Comparison of ENCODE assay signal across 25 cellular contexts in the genomic region with DNA sequence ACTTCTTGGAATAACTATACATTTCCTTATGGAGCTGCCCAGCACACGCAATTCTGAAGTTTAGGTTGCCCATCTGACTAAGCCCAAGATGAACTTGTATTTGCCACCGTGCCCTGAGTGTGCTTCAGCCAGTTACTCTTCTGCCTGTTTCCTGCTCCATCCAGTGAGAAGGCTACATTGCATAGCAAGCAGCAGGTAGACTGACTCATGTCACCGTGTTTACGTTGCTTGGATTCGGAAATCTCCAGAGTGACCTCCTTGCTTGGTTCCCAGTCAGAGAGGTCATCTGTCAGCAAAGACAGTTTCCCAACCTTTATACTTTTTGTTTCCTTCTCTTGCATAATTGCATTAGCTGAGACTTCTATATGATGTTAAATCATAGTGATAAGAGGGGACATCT. TPM values are rescaled to one million over a fixed set of nuclear protein-coding genes. Genes with fewer than 3 reads are reported as not detected.
DNase-seq lines count a peak whose midpoint lies in the region; ATAC-seq and TF ChIP-seq lines count a peak whose summit lies in the region.
"Had no signal": no experiment of that assay in that cellular context is flagged by ENCODE, and none has a peak within 500 bp of the region (broad histone marks: within the 10 kb centered on the region; RNA-seq: fewer than 3 reads in every experiment).

No MANE protein-coding gene starts in this region.

- H2AK5ac ChIP-seq in IMR-90 (ENCODE audit: low read depth, low read length), result no peak overlapping the region

- H3K4me3 Mint-ChIP-seq in endothelial cell (ENCODE audit: unreplicated experiment), result no peak overlapping the region
- no peak overlapping the region for H3K4me3 Mint-ChIP-seq in natural killer cell treated with Interleukin-12 subunit alpha and Interleukin-12 subunit beta and Interleukin-15 and Interleukin-18, amount 100 ng/mL, for 72 hours
- H3K4me3 Mint-ChIP-seq in activated CD4-positive, alpha-beta memory T cell treated with anti-CD3 and anti-CD28 coated beads, Interleukin-2, amount 10 ng/mL, durations not matched to agents 7 days and 5 days, result no peak overlapping the region
- H3K4me3 Mint-ChIP-seq: activated naive CD4-positive, alpha-beta T cell treated with anti-CD3 and anti-CD28 coated beads, Interleukin-2, amount 10 ng/mL, durations not matched to agents 7 days and 5 days; dendritic cell treated with granulocyte-macrophage colony-stimulating factor and Interleukin-4, amounts not matched to agents 40 ng/mL and 50 ng/mL, for 4 days; H9 had no signal

- H3K27ac Mint-ChIP-seq in endothelial cell (ENCODE audit: unreplicated experiment), result peak overlapping the region; percentile 26
- peak overlapping the region; percentile 34 to 72 for H3K27ac Mint-ChIP-seq in natural killer cell treated with Interleukin-12 subunit alpha and Interleukin-12 subunit beta and Interleukin-15 and Interleukin-18, amount 100 ng/mL, for 72 hours
- no peak overlapping the region for H3K27ac Mint-ChIP-seq in activated CD4-positive, alpha-beta memory T cell treated with anti-CD3 and anti-CD28 coated beads, Interleukin-2, amount 10 ng/mL, durations not matched to agents 7 days and 5 days
- H3K27ac Mint-ChIP-seq: activated naive CD4-positive, alpha-beta T cell treated with anti-CD3 and anti-CD28 coated beads, Interleukin-2, amount 10 ng/mL, durations not matched to agents 7 days and 5 days; H9 had no signal

- no peak overlapping the region for H4K5ac ChIP-seq in IMR-90 (ENCODE audit: low read depth, low read length)

- in situ Hi-C loops in IMR-90 (cut with MboI; ENCODE audit: low sequenced_read_pairs), result no loop called here

- CTCF ChIA-PET in IMR-90 (lab: Yijun Ruan, JAX), result interaction anchor here (0.7 kb wide), 1 partner anchor 14 kb away, joined by 3 read pairs; no protein-coding TSS in a partner anchor
- CTCF ChIA-PET in activated CD4-positive, alpha-beta memory T cell treated with anti-CD3 and anti-CD28 coated beads, Interleukin-2, amount 10 ng/mL, durations not matched to agents 7 days and 5 days (lab: Charles Lee), result no interaction called here

- H3K4me2 ChIP-seq in IMR-90 (ENCODE audit: low read depth, low read length), result no peak overlapping the region

- peaks cover 34% of the 10 kb centered on the region for H4K20me1 ChIP-seq in IMR-90 (ENCODE audit: insufficient read depth, low read length)

- no peak overlapping the region for H2BK20ac ChIP-seq in IMR-90 (ENCODE audit: low read depth, low read length)

- H3K4me1 ChIP-seq in IMR-90 (ENCODE audit: control insufficient read depth, insufficient read depth, low read length), result peaks cover 1% of the 10 kb centered on the region
- H3K4me1 ChIP-seq: BE2C, suprapubic skin, uterus had no signal

- H3K4me3 ChIP-seq in IMR-90 (ENCODE audit: insufficient read depth, low read depth, low read length), result no peak overlapping the region
- H3K4me3 ChIP-seq: skin epidermis, suprapubic skin, uterus had no signal

- no peak overlapping the region for H4K8ac ChIP-seq in IMR-90 (ENCODE audit: low read depth in 2 of 2, low read length in 2 of 2)

- peak; percentile 6 for DNase-seq in activated T-cell treated with anti-CD3 and anti-CD28 coated beads, Interleukin-2, amount 50 U/mL, for 1 hour
- no peak for DNase-seq in activated T-cell treated with anti-CD3 and anti-CD28 coated beads for 4 hours
- no peak for DNase-seq in IMR-90
- no peak for DNase-seq in endothelial cell (ENCODE audit: low spot score)
- no peak for DNase-seq in natural killer cell treated with Interleukin-12 subunit alpha and Interleukin-12 subunit beta and Interleukin-15 and Interleukin-18, amount 100 ng/mL, for 72 hours (ENCODE audit: low spot score)
- no peak for DNase-seq in activated CD4-positive, alpha-beta memory T cell treated with anti-CD3 and anti-CD28 coated beads, Interleukin-2, amount 10 ng/mL, durations not matched to agents 7 days and 5 days
- DNase-seq: activated CD4-positive, alpha-beta T cell treated with anti-CD3 and anti-CD28 coated beads, Interleukin-2, amount 50 U/mL, for 48 hours; activated naive CD4-positive, alpha-beta T cell treated with anti-CD3 and anti-CD28 coated beads, Interleukin-2, amount 10 ng/mL, durations not matched to agents 7 days and 5 days; BE2C; H9; kidney glomerular epithelial cell; NCI-H1092 treated with DMSO at 0.1 percent for 48 hours; NCI-H1930; NCI-H2227 treated with DMSO at 0.1 percent for 48 hours; NCI-H774; occipital lobe; stimulated activated CD4-positive, alpha-beta T cell treated with anti-CD3 and anti-CD28 coated beads, Interleukin-1b, Interleukin-23, amount 100 ng/mL, for 48 hours; uterus had no signal

- H3K36me3 ChIP-seq in IMR-90 (ENCODE audit: control insufficient read depth, insufficient read depth, low read length), result peaks cover 6% of the 10 kb centered on the region; the same call in 1 of the 2 replicates
- H3K36me3 ChIP-seq: BE2C, uterus had no signal

- H2AK9ac ChIP-seq in IMR-90 (replicated peaks; ENCODE audit: low read depth, low read length, poor library complexity), result no peak overlapping the region

- no peak overlapping the region for H3K27ac ChIP-seq in IMR-90 (ENCODE audit: insufficient read depth, low read length)
- H3K27ac ChIP-seq: HL-60, skin epidermis, suprapubic skin, uterus had no signal

- H3K27me3 Mint-ChIP-seq in endothelial cell (ENCODE audit: unreplicated experiment), result no peaks in the 10 kb centered on the region
- H3K27me3 Mint-ChIP-seq in natural killer cell treated with Interleukin-12 subunit alpha and Interleukin-12 subunit beta and Interleukin-15 and Interleukin-18, amount 100 ng/mL, for 72 hours, result no peaks in the 10 kb centered on the region
- no peaks in the 10 kb centered on the region for H3K27me3 Mint-ChIP-seq in activated CD4-positive, alpha-beta memory T cell treated with anti-CD3 and anti-CD28 coated beads, Interleukin-2, amount 10 ng/mL, durations not matched to agents 7 days and 5 days
- H3K27me3 Mint-ChIP-seq: activated naive CD4-positive, alpha-beta T cell treated with anti-CD3 and anti-CD28 coated beads, Interleukin-2, amount 10 ng/mL, durations not matched to agents 7 days and 5 days; dendritic cell treated with granulocyte-macrophage colony-stimulating factor and Interleukin-4, amounts not matched to agents 40 ng/mL and 50 ng/mL, for 4 days had no signal

- H2BK5ac ChIP-seq in IMR-90 (ENCODE audit: low read depth, low read length, poor library complexity, severe bottlenecking), result no peak overlapping the region

- dilution Hi-C loops in IMR-90 (cut with HindIII; ENCODE audit: low sequenced_read_pairs, unreplicated experiment), result no loop called here

- no TSS peak for BruUV-seq in IMR-90 (replicated peaks; lab: Mats Ljungman, UMichigan)

- H3K9me3 Mint-ChIP-seq in endothelial cell (ENCODE audit: unreplicated experiment), result no peaks in the 10 kb centered on the region
- no peaks in the 10 kb centered on the region for H3K9me3 Mint-ChIP-seq in natural killer cell treated with Interleukin-12 subunit alpha and Interleukin-12 subunit beta and Interleukin-15 and Interleukin-18, amount 100 ng/mL, for 72 hours
- no peaks in the 10 kb centered on the region for H3K9me3 Mint-ChIP-seq in activated CD4-positive, alpha-beta memory T cell treated with anti-CD3 and anti-CD28 coated beads, Interleukin-2, amount 10 ng/mL, durations not matched to agents 7 days and 5 days
- H3K9me3 Mint-ChIP-seq: activated naive CD4-positive, alpha-beta T cell treated with anti-CD3 and anti-CD28 coated beads, Interleukin-2, amount 10 ng/mL, durations not matched to agents 7 days and 5 days; dendritic cell treated with granulocyte-macrophage colony-stimulating factor and Interleukin-4, amounts not matched to agents 40 ng/mL and 50 ng/mL, for 4 days; H9 had no signal

- ATAC-seq in IMR-90 (ENCODE audit: low read depth) (no peak), HG03159 (IDR thresholded peaks at IDR 0.05; ENCODE audit: unreplicated experiment) (no peak), GM21381 (IDR thresholded peaks at IDR 0.05; ENCODE audit: unreplicated experiment) (no peak)
- no peak for ATAC-seq in natural killer cell treated with Interleukin-12 subunit alpha and Interleukin-12 subunit beta and Interleukin-15 and Interleukin-18, amount 100 ng/mL, for 72 hours
- ATAC-seq: SK-N-SH treated with all-trans-retinoic acid at 6 μM for 48 hours had no signal

- H3K23ac ChIP-seq in IMR-90 (ENCODE audit: low read depth, low read length), result no peak overlapping the region

- no peak overlapping the region for H3K18ac ChIP-seq in IMR-90 (ENCODE audit: low read depth, low read length)

- TF ChIP-seq CTCF in IMR-90 (conservative IDR thresholded peaks at IDR 0.05; ENCODE audit: low read depth, low read length) (no peak), endothelial cell (IDR thresholded peaks at IDR 0.05; ENCODE audit: unreplicated experiment) (no peak)

- H3K9me3 ChIP-seq in IMR-90 (ENCODE audit: control insufficient read depth, insufficient read depth, low read length), result no peaks in the 10 kb centered on the region
- H3K9me3 ChIP-seq: BE2C, suprapubic skin, uterus had no signal

- no peak overlapping the region for H3K56ac ChIP-seq in IMR-90 (ENCODE audit: extremely low read depth, insufficient read depth, low read length)

- no peak overlapping the region for H4K91ac ChIP-seq in IMR-90 (ENCODE audit: insufficient read depth, low read depth, low read length)

- peaks cover 29 to 82% of the 10 kb centered on the region in 2 experiments for H3K79me1 ChIP-seq in IMR-90 (ENCODE audit: low read depth in 1 of 2, low read length in 2 of 2)

- H2BK15ac ChIP-seq in IMR-90 (ENCODE audit: low read depth, low read length), result no peak overlapping the region

- POLR2A ChIA-PET in IMR-90 (lab: Charles Lee; ENCODE audit: unreplicated experiment), result no interaction called here
- POLR2A ChIA-PET in activated CD4-positive, alpha-beta memory T cell treated with anti-CD3 and anti-CD28 coated beads, Interleukin-2, amount 10 ng/mL, durations not matched to agents 7 days and 5 days (lab: Charles Lee), result interaction anchor here (0.6 to 0.7 kb wide), 2 partner anchors 9 to 163 kb away, joined by 4 to 7 read pairs; no protein-coding TSS in a partner anchor

- no peak overlapping the region for H3K4ac ChIP-seq in IMR-90 (ENCODE audit: low read depth, low read length)

- H2AFZ ChIP-seq in IMR-90 (replicated peaks; ENCODE audit: low read length, poor library complexity), result no peak overlapping the region

- H3K36me3 Mint-ChIP-seq in endothelial cell (ENCODE audit: low read depth, unreplicated experiment), result peaks cover 6% of the 10 kb centered on the region
- peaks cover 7% of the 10 kb centered on the region for H3K36me3 Mint-ChIP-seq in natural killer cell treated with Interleukin-12 subunit alpha and Interleukin-12 subunit beta and Interleukin-15 and Interleukin-18, amount 100 ng/mL, for 72 hours
- peaks cover 77% of the 10 kb centered on the region for H3K36me3 Mint-ChIP-seq in activated CD4-positive, alpha-beta memory T cell treated with anti-CD3 and anti-CD28 coated beads, Interleukin-2, amount 10 ng/mL, durations not matched to agents 7 days and 5 days (ENCODE audit: low read depth)

- TF ChIP-seq POLR2A in IMR-90 (IDR thresholded peaks at IDR 0.05; ENCODE audit: low read depth, low read length), result no peak

- peaks cover 21% of the 10 kb centered on the region for H3K9me1 ChIP-seq in IMR-90 (ENCODE audit: insufficient read depth, low read length)

- H2BK120ac ChIP-seq in IMR-90 (ENCODE audit: low read depth, low read length), result no peak overlapping the region

- H3K27me3 ChIP-seq in IMR-90 (ENCODE audit: control insufficient read depth, insufficient read depth, low read length), result no peaks in the 10 kb centered on the region
- H3K27me3 ChIP-seq: BE2C, suprapubic skin, uterus had no signal

- H3K9ac ChIP-seq in IMR-90 (ENCODE audit: low read depth, low read length), result no peak overlapping the region

- no peak for TF ChIP-seq RAD21 in IMR-90 (IDR thresholded peaks at IDR 0.05; ENCODE audit: low read length)

- intact Hi-C loops in IMR-90 (cut with micrococcal nuclease), result no loop called here

- peak overlapping the region; percentile 63; the same call in 1 of the 2 replicates for H3K14ac ChIP-seq in IMR-90 (replicated peaks; ENCODE audit: low read depth, low read length)

- 94% methylated on average over 2 of the region's 5 CpGs; no CpG with 5 or more reads in 1 of the 2 experiments for whole genome bisulfite sequencing in IMR-90 (ENCODE audit: extremely low coverage in 2 of 2, insufficient read length in 1 of 2), 2 experiments

- H3K4me1 Mint-ChIP-seq in endothelial cell (ENCODE audit: unreplicated experiment), result peaks cover 23% of the 10 kb centered on the region
- peaks cover 48 to 59% of the 10 kb centered on the region in 2 donors for H3K4me1 Mint-ChIP-seq in natural killer cell treated with Interleukin-12 subunit alpha and Interleukin-12 subunit beta and Interleukin-15 and Interleukin-18, amount 100 ng/mL, for 72 hours (ENCODE audit: low read depth in 2 of 2)
- H3K4me1 Mint-ChIP-seq in activated CD4-positive, alpha-beta memory T cell treated with anti-CD3 and anti-CD28 coated beads, Interleukin-2, amount 10 ng/mL, durations not matched to agents 7 days and 5 days, result peaks cover 44% of the 10 kb centered on the region
- H3K4me1 Mint-ChIP-seq: H9 had no signal

RNA-seq across cellular contexts. Expression of a gene that starts 30.9 kb away (rescaled TPM):
- 0.54 and 0.56 TPM in 2 replicates for total RNA-seq in IMR-90 (2012; rRNA removed)
- 2.2 and 2.3 TPM in 2 replicates for polyA plus RNA-seq in IMR-90 (2012; rRNA removed)
- polyA plus RNA-seq in IMR-90 (2012; cell fraction: cytosol; rRNA removed), result 1.9 and 2.2 TPM in 2 replicates
- 3.3 and 4.4 TPM in 2 replicates for polyA plus RNA-seq in IMR-90 (2012; cell fraction: nucleus; rRNA removed; ENCODE audit: low replicate concordance)
- 3.5 TPM for total RNA-seq in endothelial cell (ENCODE audit: unreplicated experiment)
- 1 to 10 TPM; 1.1 to 1.9 TPM for total RNA-seq in natural killer cell treated with Interleukin-12 subunit alpha and Interleukin-12 subunit beta and Interleukin-15 and Interleukin-18, amount 100 ng/mL, for 72 hours
- total RNA-seq in activated CD4-positive, alpha-beta memory T cell treated with anti-CD3 and anti-CD28 coated beads, Interleukin-2, amount 10 ng/mL, durations not matched to agents 7 days and 5 days, result under 1 TPM in 1 of 2 experiments, not detected in 1; 0.60 TPM

RNA-seq across cellular contexts. Expression of a gene that starts 53.6 kb away (rescaled TPM):
- 56.7 and 77.6 TPM in 2 replicates for total RNA-seq in IMR-90 (2012; rRNA removed)
- 62.0 and 71.6 TPM in 2 replicates for polyA plus RNA-seq in IMR-90 (2012; rRNA removed)
- 29.7 and 46.8 TPM in 2 replicates for polyA plus RNA-seq in IMR-90 (2012; cell fraction: cytosol; rRNA removed)
- 53.8 and 112 TPM in 2 replicates for polyA plus RNA-seq in IMR-90 (2012; cell fraction: nucleus; rRNA removed; ENCODE audit: low replicate concordance)
- 48.1 TPM for total RNA-seq in endothelial cell (ENCODE audit: unreplicated experiment)
- 100 to 1,000 TPM; 123 to 211 TPM for total RNA-seq in natural killer cell treated with Interleukin-12 subunit alpha and Interleukin-12 subunit beta and Interleukin-15 and Interleukin-18, amount 100 ng/mL, for 72 hours
- 100 to 1,000 TPM in 1 of 2 experiments, 10 to 100 TPM in 1; 98.8 to 103 TPM for total RNA-seq in activated CD4-positive, alpha-beta memory T cell treated with anti-CD3 and anti-CD28 coated beads, Interleukin-2, amount 10 ng/mL, durations not matched to agents 7 days and 5 days

RNA-seq across cellular contexts. Expression of a gene that starts 57.9 kb away (rescaled TPM):
- total RNA-seq in IMR-90 (2012; rRNA removed) (56.1 and 65.2 TPM in 2 replicates), endothelial cell (ENCODE audit: unreplicated experiment) (59.8 TPM)
- polyA plus RNA-seq in IMR-90 (2012; rRNA removed), result 71.7 and 78.5 TPM in 2 replicates
- polyA plus RNA-seq in IMR-90 (2012; cell fraction: cytosol; rRNA removed), result 50.3 and 98.2 TPM in 2 replicates
- polyA plus RNA-seq in IMR-90 (2012; cell fraction: nucleus; rRNA removed; ENCODE audit: low replicate concordance), result 45.6 and 112 TPM in 2 replicates
- total RNA-seq in natural killer cell treated with Interleukin-12 subunit alpha and Interleukin-12 subunit beta and Interleukin-15 and Interleukin-18, amount 100 ng/mL, for 72 hours, result 10 to 100 TPM; 59.2 to 68.4 TPM
- total RNA-seq in activated CD4-positive, alpha-beta memory T cell treated with anti-CD3 and anti-CD28 coated beads, Interleukin-2, amount 10 ng/mL, durations not matched to agents 7 days and 5 days, result 100 to 1,000 TPM; 130 to 134 TPM
